ENCODE assay signal across 1 cellular context in genomic region chr10:59713196-59713821, GRCh38.
TF ChIP-seq lines count a peak whose summit lies in the region.

No MANE protein-coding gene starts in this region.

TF ChIP-seq in K562, 482 proteins besides CTCF, POLR2A, EP300 and RAD21 (continues in another document):
- TF ChIP-seq POLR2AphosphoS5 (IDR thresholded peaks at IDR 0.05; ENCODE audit: control insufficient read depth, insufficient read depth, low read depth, low read length): peak; percentile 42; the same call in 1 of the 2 replicates
- TF ChIP-seq SMARCA4 (IDR thresholded peaks at IDR 0.05): peak; percentile 88
- no peak for TF ChIP-seq U2AF1 (optimal IDR thresholded peaks at IDR 0.05; ENCODE audit: low read depth, low read length)
- peak; percentile 48; the same call in 1 of the 2 replicates for TF ChIP-seq MTA3 (IDR thresholded peaks at IDR 0.05; ENCODE audit: borderline replicate concordance)
- no peak for TF ChIP-seq KDM2B (CRISPR knock-in tag; IDR thresholded peaks at IDR 0.05)
- peak in 1 of 2 experiments; percentile 66; a peak in 1 of 4 replicates for TF ChIP-seq TEAD1 (CRISPR knock-in tag; IDR thresholded peaks at IDR 0.05)
- TF ChIP-seq MBD2 (IDR thresholded peaks at IDR 0.05; ENCODE audit: borderline replicate concordance, low read depth): peak; percentile 32; the same call in 1 of the 2 replicates
- no peak for TF ChIP-seq ZNF124 (CRISPR knock-in tag; IDR thresholded peaks at IDR 0.05)
- TF ChIP-seq SMAD3 (CRISPR knock-in tag; conservative IDR thresholded peaks at IDR 0.05): no peak
- TF ChIP-seq CC2D1A (IDR thresholded peaks at IDR 0.05): no peak
- TF ChIP-seq PRDM10 (IDR thresholded peaks at IDR 0.05; ENCODE audit: partially characterized antibody): no peak
- TF ChIP-seq BRCA1 (IDR thresholded peaks at IDR 0.05): no peak
- TF ChIP-seq BRCA1 (CRISPR knock-in tag; IDR thresholded peaks at IDR 0.05): no peak
- TF ChIP-seq NCOR1 (IDR thresholded peaks at IDR 0.05): peak; percentile 68
- peak; percentile 43 for TF ChIP-seq MEIS2 (IDR thresholded peaks at IDR 0.05; ENCODE audit: partially characterized antibody)
- peak; percentile 59; the same call in 1 of the 2 replicates for TF ChIP-seq MAFK (IDR thresholded peaks at IDR 0.05; ENCODE audit: low read length)
- TF ChIP-seq NFE2L1 (tag; IDR thresholded peaks at IDR 0.05; ENCODE audit: borderline replicate concordance, low read depth): peak; percentile 56; the same call in 1 of the 2 replicates
- TF ChIP-seq ZNF197 (CRISPR knock-in tag; IDR thresholded peaks at IDR 0.05; ENCODE audit: low read depth): no peak
- 0 out of 2 replicates have a peak, but pooled peaks have one; percentile 13 for TF ChIP-seq PYGO2 (tag; IDR thresholded peaks at IDR 0.05)
- peak; percentile 94 for TF ChIP-seq MAFG (tag; conservative IDR thresholded peaks at IDR 0.05)
- no peak for TF ChIP-seq ARID2 (IDR thresholded peaks at IDR 0.05)
- peak; percentile 23; the same call in 1 of the 2 replicates for TF ChIP-seq ATF7 (IDR thresholded peaks at IDR 0.05)
- TF ChIP-seq ZNF280B (CRISPR knock-in tag; IDR thresholded peaks at IDR 0.05): no peak
- TF ChIP-seq ZNF668 (CRISPR knock-in tag; IDR thresholded peaks at IDR 0.05): no peak
- no peak for TF ChIP-seq USF2 (CRISPR knock-in tag; IDR thresholded peaks at IDR 0.05)
- TF ChIP-seq TCF7L2 (IDR thresholded peaks at IDR 0.05; ENCODE audit: low read depth, low read length): no peak
- no peak for TF ChIP-seq RBM39 (optimal IDR thresholded peaks at IDR 0.05; ENCODE audit: low read depth, low read length)
- TF ChIP-seq MITF (IDR thresholded peaks at IDR 0.05): no peak
- peak; percentile 56 for TF ChIP-seq MTA2 (IDR thresholded peaks at IDR 0.05; ENCODE audit: low read depth)
- peak; percentile 42; the same call in 1 of the 2 replicates for TF ChIP-seq GATA2 (CRISPR knock-in tag; IDR thresholded peaks at IDR 0.05)
- no peak for TF ChIP-seq ZNF830 (CRISPR knock-in tag; IDR thresholded peaks at IDR 0.05)
- peak in 1 of 2 experiments; percentile 87; a peak in 2 of 4 replicates for TF ChIP-seq RCOR1 (IDR thresholded peaks at IDR 0.05; ENCODE audit: borderline replicate concordance in 1 of 2, low read depth in 2 of 2, low read length in 2 of 2)
- TF ChIP-seq SAFB (IDR thresholded peaks at IDR 0.05; ENCODE audit: borderline replicate concordance, low read depth, low read length): no peak
- TF ChIP-seq ZNF354B (CRISPR knock-in tag; IDR thresholded peaks at IDR 0.05): no peak
- no peak for TF ChIP-seq ZNF146 (CRISPR knock-in tag; IDR thresholded peaks at IDR 0.05; ENCODE audit: unreplicated experiment)
- peak; percentile 59 for TF ChIP-seq PML (IDR thresholded peaks at IDR 0.05; ENCODE audit: low read length)
- TF ChIP-seq ZNF212 (CRISPR knock-in tag; IDR thresholded peaks at IDR 0.05): no peak
- TF ChIP-seq SMAD4 (CRISPR knock-in tag; conservative IDR thresholded peaks at IDR 0.05): peak; percentile 35; the same call in 1 of the 2 replicates
- TF ChIP-seq TFAP4 (CRISPR knock-in tag; IDR thresholded peaks at IDR 0.05; ENCODE audit: borderline replicate concordance): no peak
- TF ChIP-seq CTCFL (IDR thresholded peaks at IDR 0.05; ENCODE audit: borderline replicate concordance, insufficient read depth, low read depth, low read length, poor library complexity, severe bottlenecking): no peak
- TF ChIP-seq FOXM1 (IDR thresholded peaks at IDR 0.05; ENCODE audit: low read depth): peak; percentile 39; the same call in 1 of the 2 replicates
- no peak for TF ChIP-seq FOXM1 (CRISPR knock-in tag; IDR thresholded peaks at IDR 0.05; ENCODE audit: low read depth)
- TF ChIP-seq DMBX1 (CRISPR knock-in tag; IDR thresholded peaks at IDR 0.05; ENCODE audit: borderline replicate concordance): no peak
- no peak for TF ChIP-seq PPARD (CRISPR knock-in tag; IDR thresholded peaks at IDR 0.05)
- TF ChIP-seq MXD1 (CRISPR knock-in tag; IDR thresholded peaks at IDR 0.05; ENCODE audit: borderline replicate concordance, poor library complexity, severe bottlenecking): no peak
- TF ChIP-seq SREBF2 (CRISPR knock-in tag; IDR thresholded peaks at IDR 0.05): no peak
- peak; percentile 92 for TF ChIP-seq ARID1B (IDR thresholded peaks at IDR 0.05)
- TF ChIP-seq RNF2 (IDR thresholded peaks at IDR 0.05): 0 out of 2 replicates have a peak, but pooled peaks have one; percentile 35
- TF ChIP-seq ZNF395 (CRISPR knock-in tag; IDR thresholded peaks at IDR 0.05): peak; percentile 61; the same call in 1 of the 2 replicates
- TF ChIP-seq FOSL1 (tag; conservative IDR thresholded peaks at IDR 0.05): peak; percentile 78
- TF ChIP-seq MAFF (IDR thresholded peaks at IDR 0.05; ENCODE audit: low read length): peak; percentile 74
- TF ChIP-seq CCAR2 (IDR thresholded peaks at IDR 0.05; ENCODE audit: low read depth, low read length): no peak
- peak; percentile 97 for TF ChIP-seq NFE2 (IDR thresholded peaks at IDR 0.05; ENCODE audit: low read depth)
- no peak for TF ChIP-seq RUNX1 (IDR thresholded peaks at IDR 0.05; ENCODE audit: low read depth)
- peak; percentile 32; the same call in 1 of the 2 replicates for TF ChIP-seq ATF3 (IDR thresholded peaks at IDR 0.05)
- no peak for TF ChIP-seq ATF3 (CRISPR knock-in tag; conservative IDR thresholded peaks at IDR 0.05)
- TF ChIP-seq ADNP (tag; IDR thresholded peaks at IDR 0.05): peak; percentile 74
- no peak for TF ChIP-seq NFRKB (IDR thresholded peaks at IDR 0.05; ENCODE audit: low read depth)
- TF ChIP-seq MAZ (CRISPR knock-in tag; conservative IDR thresholded peaks at IDR 0.05 in 1 of 2, IDR thresholded peaks at IDR 0.05 in 1 of 2): 0 out of 4 replicates have a peak, but pooled peaks of 1 of the 2 experiments have one; percentile 30
- 0 out of 2 replicates have a peak, but pooled peaks have one; percentile 15 for TF ChIP-seq CREM (IDR thresholded peaks at IDR 0.05; ENCODE audit: low read depth)
- peak; percentile 87 for TF ChIP-seq TEAD4 (IDR thresholded peaks at IDR 0.05; ENCODE audit: low read length)
- no peak for TF ChIP-seq TEAD4 (CRISPR knock-in tag; IDR thresholded peaks at IDR 0.05; ENCODE audit: borderline replicate concordance)
